In genomic region chr4:158209825-158210807, GRCh38 we compare ENCODE assay signal across 7 cellular contexts. TPM values are rescaled to one million over a fixed set of nuclear protein-coding genes. Genes with fewer than 3 reads are reported as not detected.
DNase-seq lines count a peak whose midpoint lies in the region; ATAC-seq lines count a peak whose summit lies in the region.

TSS of gene TMEM144 (plus strand) at chr4:158210486. CDS start at chr4:158212668, 2,182 bp downstream.

- 13% methylated on average over 34 of the region's 34 CpGs for WGBS in esophagus, 2 donors

- ATAC-seq in GM18511 (IDR thresholded peaks at IDR 0.05; ENCODE audit: unreplicated experiment) (peak; percentile 95), HG02763 (IDR thresholded peaks at IDR 0.05; ENCODE audit: unreplicated experiment) (peak; percentile 93)

- no peaks in the 10 kb centered on the region for H3K36me3 ChIP-seq in esophagus (ENCODE audit: control insufficient read depth in 2 of 2, insufficient read depth in 2 of 2, low read length in 1 of 2)

- DNase-seq in NCI-H2196 treated with DMSO at 0.1 percent for 48 hours (lab: John Stamatoyannopoulos, UW; ENCODE audit: unreplicated experiment) (peak; percentile 39), activated T-cell treated with anti-CD3 and anti-CD28 coated beads for 1 hour (ENCODE audit: low read depth) (peak; percentile 1)
- DNase-seq in stimulated activated CD8-positive, alpha-beta memory T cell treated with anti-CD3 and anti-CD28 coated beads, Interleukin-4, amount 100 ng/mL, for 48 hours, result peak; percentile 70

- H3K27me3 ChIP-seq in esophagus (ENCODE audit: control insufficient read depth in 1 of 2, insufficient read depth in 2 of 2, low read length in 2 of 2), result no peaks in the 10 kb centered on the region
- H3K27me3 ChIP-seq in mononuclear cell (ENCODE audit: insufficient read depth, low read length), result no peaks in the 10 kb centered on the region

- H3K27ac ChIP-seq in esophagus (ENCODE audit: low read depth in 2 of 2, low read length in 1 of 2), result peak within 1 kb of the TSS; percentile 94 to 98

- H3K4me1 ChIP-seq in esophagus (ENCODE audit: control insufficient read depth in 2 of 2, insufficient read depth in 2 of 2, low read length in 1 of 2) (no peaks in the 10 kb centered on the region), mononuclear cell (ENCODE audit: insufficient read depth, low read length) (peaks cover 34% of the 10 kb centered on the region)

- H3K4me3 ChIP-seq in esophagus (ENCODE audit: low read depth in 1 of 2, low read length in 2 of 2) (peak within 1 kb of the TSS; percentile 47 to 62), mononuclear cell (ENCODE audit: low read length) (peak within 1 kb of the TSS; percentile 45)

- H3K9me3 ChIP-seq in esophagus (ENCODE audit: control insufficient read depth in 2 of 2, insufficient read depth in 1 of 2, low read depth in 1 of 2, low read length in 1 of 2) (no peaks in the 10 kb centered on the region), mononuclear cell (ENCODE audit: low read depth, low read length) (no peaks in the 10 kb centered on the region)

RNA-seq across cellular contexts. Expression of gene TMEM144, which starts in this region (rescaled TPM):
- polyA plus RNA-seq in esophagus, result 1 to 10 TPM; 2.7 to 2.9 TPM
- 2.2 TPM for total RNA-seq in mononuclear cell

Comparison
In these comparisons a context has a peak if more than half of its experiments do, and no peak if none do; other contexts are left out.
1. Peak in every context shown above with its lines: DNase-seq, ATAC-seq, H3K4me3 ChIP-seq and H3K27ac ChIP-seq.
2. DNase-seq: peak in every context shown above with its lines; median percentile 70 in stimulated activated CD8-positive, alpha-beta memory T cell treated with anti-CD3 and anti-CD28 coated beads, Interleukin-4, amount 100 ng/mL, for 48 hours; 39 in NCI-H2196 treated with DMSO at 0.1 percent for 48 hours; 1 in activated T-cell treated with anti-CD3 and anti-CD28 coated beads for 1 hour.